Comparison of ENCODE assay signal across 21 cellular contexts in the genomic region with DNA sequence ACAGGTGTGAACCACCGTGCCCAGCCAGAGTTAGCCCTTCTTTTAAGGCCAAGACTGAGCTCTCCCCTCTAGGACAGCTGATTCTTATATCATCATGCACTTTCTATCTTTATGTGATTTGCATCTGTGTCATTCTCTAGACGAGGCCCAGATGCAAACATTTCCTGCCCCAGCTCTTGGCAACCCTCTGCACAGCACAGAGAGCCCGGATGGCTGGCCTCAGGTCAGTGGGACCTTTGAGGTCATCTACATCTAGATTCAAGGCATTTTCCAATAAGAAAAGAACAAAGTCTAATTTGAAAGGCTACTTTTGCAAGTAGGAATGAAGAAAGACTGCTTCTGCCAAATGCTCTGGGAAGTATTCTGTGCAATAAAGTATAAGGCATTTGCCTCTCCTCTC.
"Had no signal": no experiment of that assay in that cellular context is flagged by ENCODE, and none has a peak within 500 bp of the region (broad histone marks: within the 10 kb centered on the region; RNA-seq: fewer than 3 reads in every experiment).

No MANE protein-coding gene starts in this region.

- H3K4me1 ChIP-seq: colonic mucosa, gastroesophageal sphincter, left ventricle myocardium inferior, lower lobe of right lung, psoas muscle, stomach had no signal

- H3K36me3 ChIP-seq: colonic mucosa, gastroesophageal sphincter, left ventricle myocardium inferior, lower lobe of right lung, sigmoid colon, stomach, thoracic aorta, transverse colon had no signal

- H3K27me3 ChIP-seq: colonic mucosa, gastroesophageal sphincter, sigmoid colon, stomach, transverse colon had no signal

- H3K4me3 ChIP-seq: colonic mucosa, gastroesophageal sphincter, left ventricle myocardium inferior, lower lobe of right lung, psoas muscle, sigmoid colon, skin epidermis, stomach, thoracic aorta, transverse colon had no signal

- FAIRE-seq: kidney, urothelium cell line had no signal

- ATAC-seq: esophagus mucosa, gastroesophageal sphincter, left cardiac atrium, lower lobe of right lung, psoas muscle had no signal

- H3K27ac ChIP-seq: colonic mucosa, gastroesophageal sphincter, left ventricle myocardium inferior, lower lobe of right lung, psoas muscle, skin epidermis, stomach, thoracic aorta, transverse colon had no signal

- DNase-seq: colonic mucosa; effector CD4-positive, alpha-beta T cell; glutamatergic neuron; kidney; left cardiac atrium; left ventricle myocardium inferior; lower lobe of right lung; naive B cell; psoas muscle; retina; sigmoid colon; stimulated activated CD4-positive, alpha-beta T cell treated with anti-CD3 and anti-CD28 coated beads, Interleukin-12 subunit alpha, Interleukin-12 subunit beta, amount 100 ng/mL, for 4 hours; stimulated activated naive CD4-positive, alpha-beta T cell; stomach; substantia nigra; transverse colon had no signal

- H3K9me3 ChIP-seq: colonic mucosa, gastroesophageal sphincter, left ventricle myocardium inferior, lower lobe of right lung, psoas muscle, sigmoid colon, stomach, thoracic aorta, transverse colon had no signal
